In the genomic region with DNA sequence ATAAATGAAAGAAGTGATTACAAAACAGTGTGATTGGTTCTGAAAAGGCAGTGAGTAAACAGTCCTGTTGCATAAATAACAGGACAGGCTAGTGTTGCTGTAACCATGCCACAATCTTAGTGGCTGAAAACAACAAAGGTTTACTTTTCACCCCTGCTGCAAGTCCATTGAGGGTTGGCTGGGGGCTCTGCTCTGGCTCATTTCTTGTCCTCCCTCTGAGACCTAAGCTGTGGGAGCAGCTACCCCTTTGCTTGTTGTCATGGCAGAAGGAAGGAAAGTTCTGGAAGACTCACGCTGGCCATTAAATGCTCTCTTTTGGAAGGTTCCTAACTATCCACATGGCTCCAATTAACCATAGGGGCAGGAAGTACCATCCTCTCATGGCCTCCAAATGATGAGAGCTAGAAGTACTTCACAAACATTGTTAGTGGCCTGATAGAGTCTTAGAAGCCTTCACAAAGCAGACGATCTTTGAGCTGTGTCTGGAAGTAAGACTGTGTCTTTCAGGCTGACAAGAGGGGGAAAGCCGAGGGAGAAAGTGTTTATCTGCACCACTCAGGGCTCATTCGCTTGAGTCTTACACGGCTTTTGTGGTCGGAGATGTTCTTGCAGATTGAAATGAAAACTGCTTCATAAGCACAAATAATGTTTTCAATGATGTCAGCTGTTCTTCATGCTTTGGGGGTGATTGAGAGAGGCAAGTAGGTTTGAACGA, we compare ENCODE assay signal across 15 cellular contexts. TPM values are rescaled to one million over a fixed set of nuclear protein-coding genes. Genes with fewer than 3 reads are reported as not detected.
DNase-seq lines count a peak whose midpoint lies in the region; FAIRE-seq and TF ChIP-seq lines count a peak whose summit lies in the region.
"Had no signal": no experiment of that assay in that cellular context is flagged by ENCODE, and none has a peak within 500 bp of the region (broad histone marks: within the 10 kb centered on the region; RNA-seq: fewer than 3 reads in every experiment).

No MANE protein-coding gene starts in this region.

- WGBS in small intestine, 3 donors: 49 to 82% (median 55%) methylated on average over 7 of the region's 7 CpGs

- H3K27ac ChIP-seq in MM.1S (ENCODE audit: low read length) (peak overlapping the region; percentile 49; the same call in 1 of the 2 replicates), small intestine (ENCODE audit: low read depth in 1 of 2, low read length in 1 of 2) (peak overlapping the region in 1 of 2 donors; percentile 81)
- H3K27ac ChIP-seq: tibial artery had no signal

- no peak overlapping the region for H3K4me3 ChIP-seq in MM.1S (ENCODE audit: low read length)
- H3K4me3 ChIP-seq in small intestine (ENCODE audit: low read depth in 1 of 2, low read length in 2 of 2): no peak overlapping the region
- no peak overlapping the region for H3K4me3 ChIP-seq in H7 (ENCODE audit: insufficient read depth, low read depth, low read length)
- H3K4me3 ChIP-seq: tibial artery had no signal

- H3K4me2 ChIP-seq in MM.1S (ENCODE audit: low read depth, low read length): peak overlapping the region; percentile 38

- peaks cover 34% of the 10 kb centered on the region for H3K4me1 ChIP-seq in MM.1S (ENCODE audit: low read length)
- no peaks in the 10 kb centered on the region for H3K4me1 ChIP-seq in small intestine (ENCODE audit: control insufficient read depth in 2 of 2, insufficient read depth in 1 of 2, low read depth in 1 of 2, low read length in 1 of 2)

- no peak overlapping the region for H2AFZ ChIP-seq in MM.1S (ENCODE audit: low read length)

- H3K4me1 Mint-ChIP-seq in activated T-cell treated with anti-CD3 and anti-CD28 coated beads, Interleukin-2, amount 50 U/mL, for 24 hours (ENCODE audit: low read depth): peaks cover 89% of the 10 kb centered on the region

- H3K9ac ChIP-seq in MM.1S (ENCODE audit: low read length): peak overlapping the region; percentile 4; the same call in 1 of the 2 replicates

- H3K27ac Mint-ChIP-seq in activated T-cell treated with anti-CD3 and anti-CD28 coated beads, Interleukin-2, amount 50 U/mL, for 24 hours: peak overlapping the region; percentile 67
- H3K27ac Mint-ChIP-seq: dendritic cell treated with granulocyte-macrophage colony-stimulating factor and Interleukin-4, amounts not matched to agents 40 ng/mL and 50 ng/mL, for 4 days had no signal

- H4K20me1 ChIP-seq in MM.1S (ENCODE audit: insufficient read depth, low read length): no peaks in the 10 kb centered on the region

- H3K4me3 Mint-ChIP-seq in activated T-cell treated with anti-CD3 and anti-CD28 coated beads, Interleukin-2, amount 50 U/mL, for 24 hours: peak overlapping the region; percentile 2
- H3K4me3 Mint-ChIP-seq: dendritic cell treated with granulocyte-macrophage colony-stimulating factor and Interleukin-4, amounts not matched to agents 40 ng/mL and 50 ng/mL, for 4 days had no signal

- H3K27me3 Mint-ChIP-seq in activated T-cell treated with anti-CD3 and anti-CD28 coated beads, Interleukin-2, amount 50 U/mL, for 24 hours: no peaks in the 10 kb centered on the region
- H3K27me3 Mint-ChIP-seq: dendritic cell treated with granulocyte-macrophage colony-stimulating factor and Interleukin-4, amounts not matched to agents 40 ng/mL and 50 ng/mL, for 4 days had no signal

- peaks cover 73% of the 10 kb centered on the region for H3K36me3 Mint-ChIP-seq in activated T-cell treated with anti-CD3 and anti-CD28 coated beads, Interleukin-2, amount 50 U/mL, for 24 hours (ENCODE audit: low read depth)

- H3K36me3 ChIP-seq in MM.1S (replicated peaks; ENCODE audit: insufficient read depth, low read length) (no peaks in the 10 kb centered on the region), small intestine (ENCODE audit: control insufficient read depth in 2 of 2, insufficient read depth in 2 of 2, low read length in 2 of 2) (peaks cover 0 to 3% of the 10 kb centered on the region in 2 donors), H7 (replicated peaks; ENCODE audit: control insufficient read depth, insufficient read depth, low read length) (no peaks in the 10 kb centered on the region)

- FAIRE-seq in small intestine (lab: Jason Lieb, UNC): no peak
- FAIRE-seq: RCC 7860 had no signal

- H3K27me3 ChIP-seq in MM.1S (replicated peaks; ENCODE audit: insufficient read depth, low read length) (no peaks in the 10 kb centered on the region), small intestine (ENCODE audit: control insufficient read depth in 2 of 2, insufficient read depth in 2 of 2, low read length in 2 of 2) (no peaks in the 10 kb centered on the region), H7 (ENCODE audit: control insufficient read depth, insufficient read depth, low read length) (peaks cover 2% of the 10 kb centered on the region; the same call in 1 of the 2 replicates)
- H3K27me3 ChIP-seq: tibial artery had no signal

- no peaks in the 10 kb centered on the region for H3K9me3 Mint-ChIP-seq in activated T-cell treated with anti-CD3 and anti-CD28 coated beads, Interleukin-2, amount 50 U/mL, for 24 hours
- H3K9me3 Mint-ChIP-seq: dendritic cell treated with granulocyte-macrophage colony-stimulating factor and Interleukin-4, amounts not matched to agents 40 ng/mL and 50 ng/mL, for 4 days had no signal

- H3F3A ChIP-seq in MM.1S (ENCODE audit: insufficient read depth, low read length): peaks cover 14% of the 10 kb centered on the region

- H3K79me2 ChIP-seq in MM.1S (ENCODE audit: low read length): peaks cover 71% of the 10 kb centered on the region

- no peaks in the 10 kb centered on the region for H3K9me2 ChIP-seq in MM.1S (replicated peaks; ENCODE audit: insufficient read depth, low read length)

- peak; percentile 30 for DNase-seq in activated T-cell treated with anti-CD3 and anti-CD28 coated beads, Interleukin-2, amount 50 U/mL, for 24 hours
- DNase-seq in activated T-cell treated with anti-CD3 and anti-CD28 coated beads, Interleukin-2, amount 50 U/mL, for 1 hour: no peak
- peak; percentile 94 for DNase-seq in MM.1S
- peak; percentile 64 for DNase-seq in central memory CD4-positive, alpha-beta T cell
- DNase-seq in small intestine: peak; percentile 43
- no peak for DNase-seq in NCI-H1930 (lab: John Stamatoyannopoulos, UW)
- no peak for DNase-seq in H7
- no peak for DNase-seq in NCI-H1694 (lab: John Stamatoyannopoulos, UW)
- DNase-seq: activated CD4-positive, alpha-beta T cell treated with anti-CD3 and anti-CD28 coated beads, Interleukin-2, amount 50 U/mL, for 4 hours; NCI-H1092 treated with DMSO at 0.1 percent for 48 hours; nucleus accumbens; tibial artery had no signal

- TF ChIP-seq CTCF in MM.1S (IDR thresholded peaks at IDR 0.05; ENCODE audit: low read length): no peak

- no peaks in the 10 kb centered on the region for H3K9me3 ChIP-seq in MM.1S (replicated peaks; ENCODE audit: insufficient read depth, low read length)
- H3K9me3 ChIP-seq in small intestine (ENCODE audit: control insufficient read depth, low read depth): no peaks in the 10 kb centered on the region
- H3K9me3 ChIP-seq: tibial artery had no signal

RNA-seq across cellular contexts. Expression of gene RCSD1, which starts 11.9 kb away (rescaled TPM):
- polyA plus RNA-seq in small intestine: 10 to 100 TPM in 1 of 3 donors, 1 to 10 TPM in 2; 2.0 to 14.1 (median 9.1) TPM
- total RNA-seq in H7 (2014; rRNA removed; shearing (Covaris generic)): 0.31 and 0.37 TPM in 2 replicates
- total RNA-seq: NCI-H460 had no signal

Comparison
In these comparisons a context has a peak if more than half of its experiments do, and no peak if none do; other contexts are left out.
1. DNase-seq: peak in activated T-cell treated with anti-CD3 and anti-CD28 coated beads, Interleukin-2, amount 50 U/mL, for 24 hours (single experiment), MM.1S (single experiment), central memory CD4-positive, alpha-beta T cell (single experiment) and small intestine (single experiment); none in activated T-cell treated with anti-CD3 and anti-CD28 coated beads, Interleukin-2, amount 50 U/mL, for 1 hour (single experiment), NCI-H1930 (0 of 2), H7 (single experiment) and NCI-H1694 (single experiment).